ENCODE assay signal across 13 cellular contexts in the genomic region with DNA sequence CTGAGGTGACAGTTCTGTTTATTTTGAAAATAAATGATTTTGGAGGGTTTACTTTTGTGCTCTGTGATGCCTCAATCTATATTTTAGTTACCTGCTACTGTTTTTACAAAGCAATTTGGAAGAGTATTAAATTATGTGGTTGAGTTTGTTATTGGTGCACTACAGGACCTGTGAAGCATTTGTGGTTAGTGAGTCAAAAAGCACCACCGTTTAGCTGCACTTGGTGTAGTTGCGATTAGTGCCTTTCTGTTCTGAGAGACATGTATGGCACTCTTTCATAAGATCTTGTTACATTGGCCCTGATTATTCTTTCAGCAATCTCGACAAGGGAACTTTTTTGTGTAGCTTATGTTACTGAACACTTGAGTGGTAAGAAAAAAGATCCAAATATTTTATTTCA.
A peak's percentile ranks its signal among the peaks of the same experiment; 100 is the strongest.
DNase-seq lines count a peak whose midpoint lies in the region; ATAC-seq, FAIRE-seq and TF ChIP-seq lines count a peak whose summit lies in the region.
"Had no signal": no experiment of that assay in that cellular context is flagged by ENCODE, and none has a peak within 500 bp of the region (broad histone marks: within the 10 kb centered on the region; RNA-seq: fewer than 3 reads in every experiment).

No MANE protein-coding gene starts in this region.

- peak; percentile 85 for ATAC-seq in HG02885 (IDR thresholded peaks at IDR 0.05; ENCODE audit: poor library complexity, unreplicated experiment)
- ATAC-seq in stimulated activated effector memory CD8-positive, alpha-beta T cell treated with anti-CD3 and anti-CD28 coated beads, Interleukin-12 subunit alpha, Interleukin-12 subunit beta, amount 100 ng/mL, for 72 hours, result peak; percentile 99

- no peaks in the 10 kb centered on the region for H3K9me3 Mint-ChIP-seq in activated naive CD4-positive, alpha-beta T cell treated with anti-CD3 and anti-CD28 coated beads for 36 hours
- no peaks in the 10 kb centered on the region for H3K9me3 Mint-ChIP-seq in activated naive CD4-positive, alpha-beta T cell treated with anti-CD3 and anti-CD28 coated beads, Interleukin-2, amount 10 ng/mL, durations not matched to agents 7 days and 5 days
- H3K9me3 Mint-ChIP-seq in stimulated activated effector memory CD8-positive, alpha-beta T cell treated with anti-CD3 and anti-CD28 coated beads, Interleukin-12 subunit alpha, Interleukin-12 subunit beta, amount 100 ng/mL, for 72 hours, result no peaks in the 10 kb centered on the region
- H3K9me3 Mint-ChIP-seq: activated naive CD4-positive, alpha-beta T cell treated with anti-CD3 and anti-CD28 coated beads, Interleukin-2, amount 50 U/mL, for 24 hours had no signal

- H3K27me3 Mint-ChIP-seq in activated naive CD4-positive, alpha-beta T cell treated with anti-CD3 and anti-CD28 coated beads for 36 hours (ENCODE audit: low read depth), result no peaks in the 10 kb centered on the region
- H3K27me3 Mint-ChIP-seq in activated naive CD4-positive, alpha-beta T cell treated with anti-CD3 and anti-CD28 coated beads, Interleukin-2, amount 10 ng/mL, durations not matched to agents 7 days and 5 days, result no peaks in the 10 kb centered on the region
- H3K27me3 Mint-ChIP-seq: activated naive CD4-positive, alpha-beta T cell treated with anti-CD3 and anti-CD28 coated beads, Interleukin-2, amount 50 U/mL, for 24 hours had no signal

- peaks cover 5% of the 10 kb centered on the region for H3K36me3 Mint-ChIP-seq in activated naive CD4-positive, alpha-beta T cell treated with anti-CD3 and anti-CD28 coated beads for 36 hours (ENCODE audit: low read depth)
- H3K36me3 Mint-ChIP-seq in activated naive CD4-positive, alpha-beta T cell treated with anti-CD3 and anti-CD28 coated beads, Interleukin-2, amount 10 ng/mL, durations not matched to agents 7 days and 5 days, result no peaks in the 10 kb centered on the region
- no peaks in the 10 kb centered on the region for H3K36me3 Mint-ChIP-seq in stimulated activated effector memory CD8-positive, alpha-beta T cell treated with anti-CD3 and anti-CD28 coated beads, Interleukin-12 subunit alpha, Interleukin-12 subunit beta, amount 100 ng/mL, for 72 hours

- H3K27me3 ChIP-seq in ascending aorta, result no peaks in the 10 kb centered on the region

- no peaks in the 10 kb centered on the region for H3K36me3 ChIP-seq in ascending aorta
- H3K36me3 ChIP-seq: left ventricle myocardium inferior had no signal

- intact Hi-C loops in activated naive CD4-positive, alpha-beta T cell treated with anti-CD3 and anti-CD28 coated beads for 36 hours (cut with micrococcal nuclease), result no loop called here
- intact Hi-C loops in ascending aorta (cut with DNase I), result no loop called here

- no peak overlapping the region for H3K4me3 ChIP-seq in ascending aorta
- H3K4me3 ChIP-seq: left ventricle myocardium inferior had no signal

- CTCF ChIA-PET in activated naive CD4-positive, alpha-beta T cell treated with anti-CD3 and anti-CD28 coated beads for 36 hours (lab: Charles Lee), result no interaction called here
- CTCF ChIA-PET in activated naive CD4-positive, alpha-beta T cell treated with anti-CD3 and anti-CD28 coated beads, Interleukin-2, amount 10 ng/mL, durations not matched to agents 7 days and 5 days (lab: Charles Lee), result interaction anchor here (1.0 kb wide), 1 partner anchor 17 kb away, joined by 3 read pairs; no protein-coding TSS in a partner anchor

- peak; percentile 6 for DNase-seq in activated naive CD4-positive, alpha-beta T cell treated with anti-CD3 and anti-CD28 coated beads for 36 hours
- DNase-seq in activated naive CD4-positive, alpha-beta T cell treated with anti-CD3 and anti-CD28 coated beads, Interleukin-2, amount 10 ng/mL, durations not matched to agents 7 days and 5 days, result no peak
- DNase-seq in SW480 (ENCODE audit: low spot score) (peak; percentile 37), ascending aorta (ENCODE audit: low spot score in 2 of 2) (no peak), frontal cortex (ENCODE audit: low spot score in 2 of 2) (no peak), NCI-H146 treated with DMSO at 0.1 percent for 48 hours (lab: John Stamatoyannopoulos, UW; ENCODE audit: unreplicated experiment) (no peak)
- DNase-seq in stimulated activated effector memory CD8-positive, alpha-beta T cell treated with anti-CD3 and anti-CD28 coated beads, Interleukin-12 subunit alpha, Interleukin-12 subunit beta, amount 100 ng/mL, for 72 hours (ENCODE audit: low spot score in 2 of 2), result no peak
- DNase-seq: activated CD4-positive, alpha-beta T cell treated with anti-CD3 and anti-CD28 coated beads for 4 hours; left ventricle myocardium inferior; NCI-H446 treated with DMSO at 0.1 percent for 48 hours; stimulated activated naive CD4-positive, alpha-beta T cell treated with Interleukin-2 at 50 U/mL for 16 hours had no signal

- H3K4me1 Mint-ChIP-seq in activated naive CD4-positive, alpha-beta T cell treated with anti-CD3 and anti-CD28 coated beads for 36 hours (ENCODE audit: low read depth), result no peaks in the 10 kb centered on the region
- H3K4me1 Mint-ChIP-seq in activated naive CD4-positive, alpha-beta T cell treated with anti-CD3 and anti-CD28 coated beads, Interleukin-2, amount 10 ng/mL, durations not matched to agents 7 days and 5 days, result no peaks in the 10 kb centered on the region
- H3K4me1 Mint-ChIP-seq in stimulated activated effector memory CD8-positive, alpha-beta T cell treated with anti-CD3 and anti-CD28 coated beads, Interleukin-12 subunit alpha, Interleukin-12 subunit beta, amount 100 ng/mL, for 72 hours, result peaks cover 13% of the 10 kb centered on the region

- no peaks in the 10 kb centered on the region for H3K9me3 ChIP-seq in ascending aorta
- H3K9me3 ChIP-seq: left ventricle myocardium inferior had no signal

- H3K4me1 ChIP-seq in ascending aorta, result no peaks in the 10 kb centered on the region
- H3K4me1 ChIP-seq: left ventricle myocardium inferior had no signal

- TF ChIP-seq CTCF in ascending aorta (IDR thresholded peaks at IDR 0.05), result no peak

- H3K27ac Mint-ChIP-seq in activated naive CD4-positive, alpha-beta T cell treated with anti-CD3 and anti-CD28 coated beads for 36 hours, result no peak overlapping the region
- no peak overlapping the region for H3K27ac Mint-ChIP-seq in activated naive CD4-positive, alpha-beta T cell treated with anti-CD3 and anti-CD28 coated beads, Interleukin-2, amount 10 ng/mL, durations not matched to agents 7 days and 5 days
- H3K27ac Mint-ChIP-seq in stimulated activated effector memory CD8-positive, alpha-beta T cell treated with anti-CD3 and anti-CD28 coated beads, Interleukin-12 subunit alpha, Interleukin-12 subunit beta, amount 100 ng/mL, for 72 hours, result peak overlapping the region; percentile 5
- H3K27ac Mint-ChIP-seq: activated naive CD4-positive, alpha-beta T cell treated with anti-CD3 and anti-CD28 coated beads, Interleukin-2, amount 50 U/mL, for 24 hours had no signal

- no peak overlapping the region for H3K27ac ChIP-seq in ascending aorta
- H3K27ac ChIP-seq: left ventricle myocardium inferior had no signal

- no peak for FAIRE-seq in frontal cortex (lab: Jason Lieb, UNC)

- H3K4me3 Mint-ChIP-seq in activated naive CD4-positive, alpha-beta T cell treated with anti-CD3 and anti-CD28 coated beads for 36 hours, result no peak overlapping the region
- H3K4me3 Mint-ChIP-seq in activated naive CD4-positive, alpha-beta T cell treated with anti-CD3 and anti-CD28 coated beads, Interleukin-2, amount 10 ng/mL, durations not matched to agents 7 days and 5 days, result no peak overlapping the region
- no peak overlapping the region for H3K4me3 Mint-ChIP-seq in stimulated activated effector memory CD8-positive, alpha-beta T cell treated with anti-CD3 and anti-CD28 coated beads, Interleukin-12 subunit alpha, Interleukin-12 subunit beta, amount 100 ng/mL, for 72 hours
- H3K4me3 Mint-ChIP-seq: activated naive CD4-positive, alpha-beta T cell treated with anti-CD3 and anti-CD28 coated beads, Interleukin-2, amount 50 U/mL, for 24 hours had no signal

Comparison
In these comparisons a context has a peak if more than half of its experiments do, and no peak if none do; other contexts are left out.
1. DNase-seq: peak in activated naive CD4-positive, alpha-beta T cell treated with anti-CD3 and anti-CD28 coated beads for 36 hours (single experiment) and SW480 (single experiment); none in activated naive CD4-positive, alpha-beta T cell treated with anti-CD3 and anti-CD28 coated beads, Interleukin-2, amount 10 ng/mL, durations not matched to agents 7 days and 5 days (single experiment), stimulated activated effector memory CD8-positive, alpha-beta T cell treated with anti-CD3 and anti-CD28 coated beads, Interleukin-12 subunit alpha, Interleukin-12 subunit beta, amount 100 ng/mL, for 72 hours (0 of 2), ascending aorta (0 of 2), frontal cortex (0 of 2) and NCI-H146 treated with DMSO at 0.1 percent for 48 hours (single experiment).